In genomic region chr1:44919387-44919786, GRCh38 we compare ENCODE assay signal across 27 cellular contexts.
"Had no signal": no experiment of that assay in that cellular context is flagged by ENCODE, and none has a peak within 500 bp of the region (broad histone marks: within the 10 kb centered on the region; RNA-seq: fewer than 3 reads in every experiment).

No MANE protein-coding gene starts in this region.

- ATAC-seq: left colon; left ventricle myocardium superior; right lobe of liver; stimulated activated memory B cell treated with anti-CD40 and anti-IgM and Interleukin-4, amounts not matched to agents 10 μg/mL and 1 μg/mL and 100 μg/mL, for 72 hours had no signal

- H3K9me3 Mint-ChIP-seq: dendritic cell treated with granulocyte-macrophage colony-stimulating factor and Interleukin-4, amounts not matched to agents 40 ng/mL and 50 ng/mL, for 4 days; endodermal cell; naive B cell; stimulated activated memory B cell treated with anti-CD40 and anti-IgM and Interleukin-4, amounts not matched to agents 10 μg/mL and 1 μg/mL and 100 μg/mL, for 72 hours; stimulated activated naive CD8-positive, alpha-beta T cell treated with anti-CD3 and anti-CD28 coated beads, Interleukin-15, Interleukin-2, amounts not matched to agents 100 ng/mL and 50 ng/mL, for 24 hours had no signal

- H3K27ac ChIP-seq: hepatocyte, parathyroid adenoma, prostate gland, right lobe of liver, spleen, tibial artery, upper lobe of left lung, uterus had no signal

- H3K36me3 Mint-ChIP-seq: naive B cell had no signal

- DNase-seq: endodermal cell; erythroblast; foreskin fibroblast; head of caudate nucleus; kidney; left colon; left ventricle myocardium superior; mesenchymal stem cell; midbrain; naive B cell; retina; right lobe of liver; spleen; stimulated activated CD4-positive, alpha-beta T cell treated with anti-CD3 and anti-CD28 coated beads, Interleukin-15, amount 100 ng/mL, for 24 hours; stimulated activated CD4-positive, alpha-beta T cell treated with anti-CD3 and anti-CD28 coated beads, Interleukin-1b, Interleukin-23, amount 100 ng/mL, for 48 hours; stimulated activated CD4-positive, alpha-beta T cell treated with anti-CD3 and anti-CD28 coated beads, Interleukin-4, amount 100 ng/mL, for 24 hours; tibial artery; upper lobe of left lung; uterus had no signal

- H3K27me3 ChIP-seq: hepatocyte, right lobe of liver, spleen, tibial artery, upper lobe of left lung, uterus had no signal

- H3K4me3 ChIP-seq: hepatocyte, lung, prostate gland, right lobe of liver, spleen, tibial artery, upper lobe of left lung, uterus had no signal

- H3K4me1 Mint-ChIP-seq: endodermal cell; naive B cell; nephron; stimulated activated memory B cell treated with anti-CD40 and anti-IgM and Interleukin-4, amounts not matched to agents 10 μg/mL and 1 μg/mL and 100 μg/mL, for 72 hours had no signal

- H3K27me3 Mint-ChIP-seq: dendritic cell treated with granulocyte-macrophage colony-stimulating factor and Interleukin-4, amounts not matched to agents 40 ng/mL and 50 ng/mL, for 4 days; naive B cell; stimulated activated memory B cell treated with anti-CD40 and anti-IgM and Interleukin-4, amounts not matched to agents 10 μg/mL and 1 μg/mL and 100 μg/mL, for 72 hours; stimulated activated naive CD8-positive, alpha-beta T cell treated with anti-CD3 and anti-CD28 coated beads, Interleukin-15, Interleukin-2, amounts not matched to agents 100 ng/mL and 50 ng/mL, for 24 hours had no signal

- H3K27ac Mint-ChIP-seq: dendritic cell treated with granulocyte-macrophage colony-stimulating factor and Interleukin-4, amounts not matched to agents 40 ng/mL and 50 ng/mL, for 4 days; endodermal cell; naive B cell; nephron; stimulated activated memory B cell treated with anti-CD40 and anti-IgM and Interleukin-4, amounts not matched to agents 10 μg/mL and 1 μg/mL and 100 μg/mL, for 72 hours; stimulated activated naive CD8-positive, alpha-beta T cell treated with anti-CD3 and anti-CD28 coated beads, Interleukin-15, Interleukin-2, amounts not matched to agents 100 ng/mL and 50 ng/mL, for 24 hours had no signal

- H3K4me3 Mint-ChIP-seq: dendritic cell treated with granulocyte-macrophage colony-stimulating factor and Interleukin-4, amounts not matched to agents 40 ng/mL and 50 ng/mL, for 4 days; endodermal cell; naive B cell; nephron; stimulated activated memory B cell treated with anti-CD40 and anti-IgM and Interleukin-4, amounts not matched to agents 10 μg/mL and 1 μg/mL and 100 μg/mL, for 72 hours; stimulated activated naive CD8-positive, alpha-beta T cell treated with anti-CD3 and anti-CD28 coated beads, Interleukin-15, Interleukin-2, amounts not matched to agents 100 ng/mL and 50 ng/mL, for 24 hours had no signal
